Comparison of ENCODE assay signal across 1 cellular context in genomic region chr13:99606322-99607089, GRCh38.
TF ChIP-seq lines count a peak whose summit lies in the region.

CLYBL (plus strand) TSS chr13:99606690.

TF ChIP-seq in K562, 482 proteins besides CTCF, POLR2A, EP300 and RAD21 (continued from another document and continues in another):
- TF ChIP-seq UBTF (IDR thresholded peaks at IDR 0.05; ENCODE audit: borderline replicate concordance in 1 of 2, low read depth in 2 of 2, low read length in 2 of 2) (peak; percentile 72 to 82; a peak in 3 of 4 replicates), MYNN (IDR thresholded peaks at IDR 0.05) (no peak), MYNN (CRISPR knock-in tag; IDR thresholded peaks at IDR 0.05) (no peak), PREB (CRISPR knock-in tag; IDR thresholded peaks at IDR 0.05) (no peak), PRMT5 (CRISPR knock-in tag; IDR thresholded peaks at IDR 0.05) (no peak), USF2 (CRISPR knock-in tag; IDR thresholded peaks at IDR 0.05) (no peak), KDM4B (IDR thresholded peaks at IDR 0.05; ENCODE audit: borderline replicate concordance in 2 of 2, low read depth in 1 of 2) (no peak), GATA2 (CRISPR knock-in tag; IDR thresholded peaks at IDR 0.05) (no peak), C11orf30 (IDR thresholded peaks at IDR 0.05; ENCODE audit: low read depth) (no peak), DIDO1 (tag; IDR thresholded peaks at IDR 0.05; ENCODE audit: low read depth) (no peak; the same call in 1 of the 2 replicates), ZNF239 (CRISPR knock-in tag; IDR thresholded peaks at IDR 0.05) (no peak), ZNF175 (CRISPR knock-in tag; IDR thresholded peaks at IDR 0.05; ENCODE audit: low read depth) (no peak), SMAD3 (CRISPR knock-in tag; conservative IDR thresholded peaks at IDR 0.05) (no peak), RBM25 (IDR thresholded peaks at IDR 0.05; ENCODE audit: low read depth, low read length, severe bottlenecking) (peak; percentile 26), CREM (IDR thresholded peaks at IDR 0.05; ENCODE audit: low read depth) (peak; percentile 51; the same call in 1 of the 2 replicates), NFE2L1 (tag; IDR thresholded peaks at IDR 0.05; ENCODE audit: borderline replicate concordance, low read depth) (no peak), ETV1 (tag; conservative IDR thresholded peaks at IDR 0.05; ENCODE audit: low read depth) (peak; percentile 52), LEF1 (IDR thresholded peaks at IDR 0.05) (no peak), ZNF780A (CRISPR knock-in tag; IDR thresholded peaks at IDR 0.05) (no peak), DEAF1 (CRISPR knock-in tag; IDR thresholded peaks at IDR 0.05) (no peak), POLR2AphosphoS5 (IDR thresholded peaks at IDR 0.05; ENCODE audit: control insufficient read depth, insufficient read depth, low read depth, low read length) (peak; percentile 49; the same call in 1 of the 2 replicates), NR2F6 (CRISPR knock-in tag; IDR thresholded peaks at IDR 0.05) (no peak), ZNF311 (CRISPR knock-in tag; IDR thresholded peaks at IDR 0.05) (no peak), PHF20 (IDR thresholded peaks at IDR 0.05; ENCODE audit: partially characterized antibody) (peak; percentile 33), TAF15 (IDR thresholded peaks at IDR 0.05; ENCODE audit: low read depth, low read length) (no peak), MCM2 (IDR thresholded peaks at IDR 0.05; ENCODE audit: low read depth) (no peak), TEAD1 (CRISPR knock-in tag; IDR thresholded peaks at IDR 0.05) (0 out of 4 replicates have a peak, but pooled peaks of 1 of the 2 experiments have one; percentile 69), ASH1L (IDR thresholded peaks at IDR 0.05; ENCODE audit: borderline replicate concordance, low read depth, partially characterized antibody) (no peak), ZMIZ1 (IDR thresholded peaks at IDR 0.05; ENCODE audit: low read depth in 2 of 2, low read length in 2 of 2) (no peak), ZHX1 (conservative IDR thresholded peaks at IDR 0.05; ENCODE audit: low read length) (no peak), ZNF445 (CRISPR knock-in tag; IDR thresholded peaks at IDR 0.05; ENCODE audit: low read depth) (no peak), CHAMP1 (IDR thresholded peaks at IDR 0.05) (no peak), ZNF449 (CRISPR knock-in tag; IDR thresholded peaks at IDR 0.05) (no peak), HIVEP1 (CRISPR knock-in tag; IDR thresholded peaks at IDR 0.05) (no peak), STAT5A (IDR thresholded peaks at IDR 0.05; ENCODE audit: borderline replicate concordance, low read length) (no peak), GTF3C2 (IDR thresholded peaks at IDR 0.05; ENCODE audit: borderline replicate concordance, extremely low read depth, insufficient read length) (no peak), ZNF57 (CRISPR knock-in tag; IDR thresholded peaks at IDR 0.05) (no peak), ZNF707 (CRISPR knock-in tag; conservative IDR thresholded peaks at IDR 0.05) (no peak), MTA2 (IDR thresholded peaks at IDR 0.05; ENCODE audit: low read depth) (no peak), TCF7L2 (IDR thresholded peaks at IDR 0.05; ENCODE audit: low read depth, low read length) (no peak), HMG20A (CRISPR knock-in tag; conservative IDR thresholded peaks at IDR 0.05) (no peak), MYBL2 (IDR thresholded peaks at IDR 0.05; ENCODE audit: low read depth) (no peak), MYBL2 (CRISPR knock-in tag; IDR thresholded peaks at IDR 0.05; ENCODE audit: borderline replicate concordance) (no peak), DACH1 (IDR thresholded peaks at IDR 0.05; ENCODE audit: partially characterized antibody) (no peak), POLR2H (tag; IDR thresholded peaks at IDR 0.05; ENCODE audit: low read depth) (peak; percentile 66; the same call in 1 of the 2 replicates), ZNF121 (CRISPR knock-in tag; conservative IDR thresholded peaks at IDR 0.05) (no peak)
